1 cellular context compared by ENCODE assay signal in genomic region chr1:108877858-108878257, GRCh38.
TF ChIP-seq lines count a peak whose summit lies in the region.

No MANE protein-coding gene starts in this region.

TF ChIP-seq in K562, 482 proteins besides CTCF, POLR2A, EP300 and RAD21 (continued from another document):
- TF ChIP-seq, protein P1, sequence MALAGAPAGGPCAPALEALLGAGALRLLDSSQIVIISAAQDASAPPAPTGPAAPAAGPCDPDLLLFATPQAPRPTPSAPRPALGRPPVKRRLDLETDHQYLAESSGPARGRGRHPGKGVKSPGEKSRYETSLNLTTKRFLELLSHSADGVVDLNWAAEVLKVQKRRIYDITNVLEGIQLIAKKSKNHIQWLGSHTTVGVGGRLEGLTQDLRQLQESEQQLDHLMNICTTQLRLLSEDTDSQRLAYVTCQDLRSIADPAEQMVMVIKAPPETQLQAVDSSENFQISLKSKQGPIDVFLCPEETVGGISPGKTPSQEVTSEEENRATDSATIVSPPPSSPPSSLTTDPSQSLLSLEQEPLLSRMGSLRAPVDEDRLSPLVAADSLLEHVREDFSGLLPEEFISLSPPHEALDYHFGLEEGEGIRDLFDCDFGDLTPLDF (CRISPR knock-in tag; IDR thresholded peaks at IDR 0.05): 0 out of 2 replicates have a peak, but pooled peaks have one; percentile 21
- no peak for TF ChIP-seq ZNF511 (CRISPR knock-in tag; IDR thresholded peaks at IDR 0.05)
- TF ChIP-seq, protein P2, sequence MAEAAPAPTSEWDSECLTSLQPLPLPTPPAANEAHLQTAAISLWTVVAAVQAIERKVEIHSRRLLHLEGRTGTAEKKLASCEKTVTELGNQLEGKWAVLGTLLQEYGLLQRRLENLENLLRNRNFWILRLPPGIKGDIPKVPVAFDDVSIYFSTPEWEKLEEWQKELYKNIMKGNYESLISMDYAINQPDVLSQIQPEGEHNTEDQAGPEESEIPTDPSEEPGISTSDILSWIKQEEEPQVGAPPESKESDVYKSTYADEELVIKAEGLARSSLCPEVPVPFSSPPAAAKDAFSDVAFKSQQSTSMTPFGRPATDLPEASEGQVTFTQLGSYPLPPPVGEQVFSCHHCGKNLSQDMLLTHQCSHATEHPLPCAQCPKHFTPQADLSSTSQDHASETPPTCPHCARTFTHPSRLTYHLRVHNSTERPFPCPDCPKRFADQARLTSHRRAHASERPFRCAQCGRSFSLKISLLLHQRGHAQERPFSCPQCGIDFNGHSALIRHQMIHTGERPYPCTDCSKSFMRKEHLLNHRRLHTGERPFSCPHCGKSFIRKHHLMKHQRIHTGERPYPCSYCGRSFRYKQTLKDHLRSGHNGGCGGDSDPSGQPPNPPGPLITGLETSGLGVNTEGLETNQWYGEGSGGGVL (CRISPR knock-in tag; IDR thresholded peaks at IDR 0.05): no peak
- TF ChIP-seq ARNT (IDR thresholded peaks at IDR 0.05): no peak
- no peak for TF ChIP-seq KDM4B (IDR thresholded peaks at IDR 0.05; ENCODE audit: borderline replicate concordance in 2 of 2, low read depth in 1 of 2)
- TF ChIP-seq CBX8 (IDR thresholded peaks at IDR 0.05; ENCODE audit: borderline replicate concordance, extremely low read depth, low read depth, low read length, poor library complexity, severe bottlenecking): peak; percentile 55
- no peak for TF ChIP-seq SRSF1 (IDR thresholded peaks at IDR 0.05; ENCODE audit: low read depth, low read length)
- no peak for TF ChIP-seq RCOR1 (IDR thresholded peaks at IDR 0.05; ENCODE audit: borderline replicate concordance in 1 of 2, low read depth in 2 of 2, low read length in 2 of 2)
- TF ChIP-seq CBX3 (IDR thresholded peaks at IDR 0.05; ENCODE audit: borderline replicate concordance in 1 of 2, low read length in 2 of 2): 0 out of 3 replicates have a peak, but pooled peaks of 1 of the 2 experiments have one; percentile 16
- no peak for TF ChIP-seq FOXP4 (CRISPR knock-in tag; IDR thresholded peaks at IDR 0.05; ENCODE audit: borderline replicate concordance)
- TF ChIP-seq, protein P3, sequence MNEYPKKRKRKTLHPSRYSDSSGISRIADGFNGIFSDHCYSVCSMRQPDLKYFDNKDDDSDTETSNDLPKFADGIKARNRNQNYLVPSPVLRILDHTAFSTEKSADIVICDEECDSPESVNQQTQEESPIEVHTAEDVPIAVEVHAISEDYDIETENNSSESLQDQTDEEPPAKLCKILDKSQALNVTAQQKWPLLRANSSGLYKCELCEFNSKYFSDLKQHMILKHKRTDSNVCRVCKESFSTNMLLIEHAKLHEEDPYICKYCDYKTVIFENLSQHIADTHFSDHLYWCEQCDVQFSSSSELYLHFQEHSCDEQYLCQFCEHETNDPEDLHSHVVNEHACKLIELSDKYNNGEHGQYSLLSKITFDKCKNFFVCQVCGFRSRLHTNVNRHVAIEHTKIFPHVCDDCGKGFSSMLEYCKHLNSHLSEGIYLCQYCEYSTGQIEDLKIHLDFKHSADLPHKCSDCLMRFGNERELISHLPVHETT (CRISPR knock-in tag; conservative IDR thresholded peaks at IDR 0.05 in 1 of 2, IDR thresholded peaks at IDR 0.05 in 1 of 2): 0 out of 4 replicates have a peak, but pooled peaks of 1 of the 2 experiments have one; percentile 7
- no peak for TF ChIP-seq PURB (CRISPR knock-in tag; IDR thresholded peaks at IDR 0.05; ENCODE audit: low read depth)
- no peak for TF ChIP-seq SOX6 (IDR thresholded peaks at IDR 0.05)
- TF ChIP-seq RBM34 (IDR thresholded peaks at IDR 0.05; ENCODE audit: borderline replicate concordance, insufficient read depth, low read length): no peak
